Comparison of ENCODE assay signal across 23 cellular contexts in the genomic region with DNA sequence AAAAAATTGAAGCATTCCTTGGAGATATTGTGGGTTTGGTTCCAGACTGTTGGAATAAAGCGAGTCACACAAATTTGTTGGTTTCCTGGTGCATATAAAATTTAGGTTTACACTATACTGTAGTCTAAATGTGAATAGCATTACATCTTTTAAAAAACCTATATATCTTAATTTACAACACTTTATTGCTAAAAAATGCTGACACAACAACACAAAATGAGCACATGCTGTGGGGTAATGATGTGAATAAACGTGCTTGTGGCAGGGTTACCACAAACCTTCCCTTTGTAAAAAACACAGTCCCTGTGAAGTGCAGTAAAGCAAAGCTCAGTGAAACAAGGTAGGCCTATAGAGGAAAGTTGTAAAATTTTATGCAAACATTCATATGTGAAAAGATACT.
"Had no signal": no experiment of that assay in that cellular context is flagged by ENCODE, and none has a peak within 500 bp of the region (broad histone marks: within the 10 kb centered on the region; RNA-seq: fewer than 3 reads in every experiment).

No MANE protein-coding gene starts in this region.

- H3K4me3 Mint-ChIP-seq: activated CD4-positive, alpha-beta memory T cell treated with anti-CD3 and anti-CD28 coated beads, Interleukin-2, amount 10 ng/mL, durations not matched to agents 7 days and 5 days; activated naive CD8-positive, alpha-beta T cell treated with anti-CD3 and anti-CD28 coated beads, Interleukin-2, amount 50 U/mL, for 24 hours had no signal

- H3K27me3 ChIP-seq: ascending aorta, body of pancreas had no signal

- H3K4me3 ChIP-seq: ascending aorta, body of pancreas had no signal

- H3K9me3 ChIP-seq: ascending aorta, body of pancreas had no signal

- H3K27me3 Mint-ChIP-seq: activated CD4-positive, alpha-beta memory T cell treated with anti-CD3 and anti-CD28 coated beads, Interleukin-2, amount 10 ng/mL, durations not matched to agents 7 days and 5 days; activated naive CD8-positive, alpha-beta T cell treated with anti-CD3 and anti-CD28 coated beads, Interleukin-2, amount 50 U/mL, for 24 hours had no signal

- H3K27ac Mint-ChIP-seq: activated CD4-positive, alpha-beta memory T cell treated with anti-CD3 and anti-CD28 coated beads, Interleukin-2, amount 10 ng/mL, durations not matched to agents 7 days and 5 days; activated naive CD4-positive, alpha-beta T cell treated with anti-CD3 and anti-CD28 coated beads, Interleukin-2, amount 50 U/mL, for 72 hours; activated naive CD8-positive, alpha-beta T cell treated with anti-CD3 and anti-CD28 coated beads, Interleukin-2, amount 50 U/mL, for 24 hours had no signal

- ATAC-seq: activated naive CD4-positive, alpha-beta T cell treated with anti-CD3 and anti-CD28 coated beads, Interleukin-2, amount 50 U/mL, for 72 hours; activated naive CD8-positive, alpha-beta T cell treated with anti-CD3 and anti-CD28 coated beads, Interleukin-2, amount 50 U/mL, for 24 hours; body of pancreas had no signal

- H3K4me1 ChIP-seq: ascending aorta, body of pancreas had no signal

- H3K27ac ChIP-seq: ascending aorta, body of pancreas, VCaP had no signal

- H3K9me3 Mint-ChIP-seq: activated CD4-positive, alpha-beta memory T cell treated with anti-CD3 and anti-CD28 coated beads, Interleukin-2, amount 10 ng/mL, durations not matched to agents 7 days and 5 days; activated naive CD4-positive, alpha-beta T cell treated with anti-CD3 and anti-CD28 coated beads, Interleukin-2, amount 50 U/mL, for 72 hours; activated naive CD8-positive, alpha-beta T cell treated with anti-CD3 and anti-CD28 coated beads, Interleukin-2, amount 50 U/mL, for 24 hours had no signal

- H3K4me1 Mint-ChIP-seq: activated naive CD8-positive, alpha-beta T cell treated with anti-CD3 and anti-CD28 coated beads, Interleukin-2, amount 50 U/mL, for 24 hours had no signal

- DNase-seq: activated CD4-positive, alpha-beta memory T cell treated with anti-CD3 and anti-CD28 coated beads, Interleukin-2, amount 10 ng/mL, durations not matched to agents 7 days and 5 days; activated CD4-positive, alpha-beta T cell treated with anti-CD3 and anti-CD28 coated beads, Interleukin-2, amount 50 U/mL, for 1 hour; activated CD4-positive, CD25-positive, alpha-beta regulatory T cell; activated CD8-positive, alpha-beta memory T cell treated with anti-CD3 and anti-CD28 coated beads, Interleukin-2, amount 50 U/mL, for 48 hours; activated effector memory CD4-positive, alpha-beta T cell treated with anti-CD3 and anti-CD28 coated beads, Interleukin-2, amount 50 U/mL, for 16 hours; activated naive CD4-positive, alpha-beta T cell treated with Interleukin-2 at 50 U/mL for 16 hours; activated naive CD8-positive, alpha-beta T cell treated with anti-CD3 and anti-CD28 coated beads, Interleukin-2, amount 50 U/mL, for 24 hours; activated T-cell treated with anti-CD3 and anti-CD28 coated beads, Interleukin-2, amount 50 U/mL, for 1 hour; amniotic stem cell; body of pancreas; central memory CD4-positive, alpha-beta T cell; Kasumi-1; NCI-H1048; NCI-H146; NCI-H187 treated with DMSO at 0.1 percent for 48 hours; NCI-H2081 treated with DMSO at 0.1 percent for 48 hours; NCI-H446; NCI-H524; SHP77 treated with DMSO at 0.1 percent for 48 hours; T-helper 1 cell had no signal
